ENCODE assay signal across 14 cellular contexts in the genomic region with DNA sequence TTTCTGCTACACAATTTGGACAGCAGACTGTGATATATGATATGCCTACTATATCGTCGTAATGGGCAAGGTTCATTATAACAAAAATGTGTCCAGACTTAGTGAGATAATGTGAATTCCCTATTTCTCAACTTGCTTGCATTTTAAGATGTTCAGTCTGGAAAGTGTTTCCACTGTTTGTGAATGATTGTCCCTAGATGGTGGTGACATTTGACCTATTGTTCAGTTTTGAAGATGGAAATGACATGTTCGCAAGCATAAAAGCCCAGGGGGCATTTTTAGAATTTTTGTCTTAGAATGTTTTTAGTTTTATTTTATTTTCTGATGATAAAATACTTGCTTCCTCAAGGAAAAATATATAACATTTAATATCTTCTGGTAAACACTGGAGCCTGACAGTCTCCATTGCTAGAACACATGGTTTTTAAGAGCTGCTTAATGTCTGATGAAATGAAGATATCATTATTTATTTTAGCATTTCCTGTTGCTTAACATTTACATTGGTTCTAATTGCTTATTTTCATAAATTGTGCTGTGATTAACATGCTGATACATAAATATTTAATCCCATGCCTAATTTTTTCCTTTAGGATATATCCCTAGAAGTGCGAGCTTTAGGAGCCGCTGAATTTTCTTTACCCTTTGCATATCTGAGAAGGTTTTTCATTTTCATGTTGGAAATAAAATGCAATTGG. TPM values are rescaled to one million over a fixed set of nuclear protein-coding genes. Genes with fewer than 3 reads are reported as not detected.
DNase-seq lines count a peak whose midpoint lies in the region; ATAC-seq and TF ChIP-seq lines count a peak whose summit lies in the region.
"Had no signal": no experiment of that assay in that cellular context is flagged by ENCODE, and none has a peak within 500 bp of the region (broad histone marks: within the 10 kb centered on the region; RNA-seq: fewer than 3 reads in every experiment).

No MANE protein-coding gene starts in this region.

- no peak for TF ChIP-seq CTCF in RWPE2 (IDR thresholded peaks at IDR 0.05; ENCODE audit: poor library complexity, severe bottlenecking)
- TF ChIP-seq CTCF in endothelial cell (IDR thresholded peaks at IDR 0.05; ENCODE audit: unreplicated experiment): no peak
- TF ChIP-seq CTCF in right lobe of liver (IDR thresholded peaks at IDR 0.05): no peak

- H3K36me3 Mint-ChIP-seq in endothelial cell (ENCODE audit: low read depth, unreplicated experiment): no peaks in the 10 kb centered on the region

- peaks cover 5% of the 10 kb centered on the region; the same call in 1 of the 2 replicates for H3K36me3 ChIP-seq in RWPE2 (ENCODE audit: low read depth)
- H3K36me3 ChIP-seq in right lobe of liver: no peaks in the 10 kb centered on the region

- no peaks in the 10 kb centered on the region for H3K9me3 Mint-ChIP-seq in endothelial cell (ENCODE audit: unreplicated experiment)
- H3K9me3 Mint-ChIP-seq: activated T-helper 1 cell treated with anti-CD3 and anti-CD28 coated beads, Interleukin-12 subunit alpha, Interleukin-12 subunit beta, Interleukin-2, Interleukin-4 antibody, amounts not matched to agents 30 ng/mL and 10 ng/mL and 1 ng/mL, durations not matched to agents 14 hours and 24 hours and 36 hours had no signal

- TF ChIP-seq POLR2A in right lobe of liver (IDR thresholded peaks at IDR 0.05): no peak

- no peaks in the 10 kb centered on the region for H3K27me3 Mint-ChIP-seq in endothelial cell (ENCODE audit: unreplicated experiment)

- no peak overlapping the region for H3K4me3 Mint-ChIP-seq in endothelial cell (ENCODE audit: unreplicated experiment)
- H3K4me3 Mint-ChIP-seq: activated T-helper 1 cell treated with anti-CD3 and anti-CD28 coated beads, Interleukin-12 subunit alpha, Interleukin-12 subunit beta, Interleukin-2, Interleukin-4 antibody, amounts not matched to agents 30 ng/mL and 10 ng/mL and 1 ng/mL, durations not matched to agents 14 hours and 24 hours and 36 hours had no signal

- H3K4me3 ChIP-seq in RWPE2 (ENCODE audit: severe bottlenecking) (no peak overlapping the region), right lobe of liver (no peak overlapping the region)
- H3K4me3 ChIP-seq: mucosa of descending colon had no signal

- ATAC-seq in RWPE2 (ENCODE audit: low read depth): no peak
- ATAC-seq in right lobe of liver: peak in 3 of 4 donors; percentile 9 to 59 (median 30)
- no peak for ATAC-seq in HG02588 (IDR thresholded peaks at IDR 0.05; ENCODE audit: unreplicated experiment)
- ATAC-seq: activated CD4-positive, CD25-positive, alpha-beta regulatory T cell treated with anti-CD3 and anti-CD28 coated beads, Interleukin-2, amount 50 U/mL, for 24 hours; mucosa of descending colon had no signal

- peaks cover 33% of the 10 kb centered on the region for H3K4me1 ChIP-seq in RWPE2 (ENCODE audit: insufficient read depth, poor library complexity, severe bottlenecking)
- H3K4me1 ChIP-seq in right lobe of liver: peaks cover 0 to 61% (median 28%) of the 10 kb centered on the region in 4 donors

- H3K9me3 ChIP-seq in RWPE2 (ENCODE audit: severe bottlenecking): no peaks in the 10 kb centered on the region
- no peaks in the 10 kb centered on the region for H3K9me3 ChIP-seq in right lobe of liver
- H3K9me3 ChIP-seq: mucosa of descending colon had no signal

- H3K27me3 ChIP-seq in RWPE2 (ENCODE audit: insufficient read depth, poor library complexity, severe bottlenecking) (no peaks in the 10 kb centered on the region), right lobe of liver (no peaks in the 10 kb centered on the region)

- 50% methylated on average over 5 of the region's 5 CpGs for WGBS in right lobe of liver (ENCODE audit: insufficient coverage, low coverage, low lambda C conversion rate, missing lambda C conversion rate)

- intact Hi-C loops in right lobe of liver (cut with DNase I): no loop called here

- H3K27ac ChIP-seq in RWPE2 (ENCODE audit: poor library complexity, severe bottlenecking) (peak overlapping the region; percentile 9), right lobe of liver (peak overlapping the region in 2 of 3 donors; percentile 21 to 39)

- H3K27ac Mint-ChIP-seq in endothelial cell (ENCODE audit: unreplicated experiment): peak overlapping the region; percentile 57
- H3K27ac Mint-ChIP-seq: activated T-helper 1 cell treated with anti-CD3 and anti-CD28 coated beads, Interleukin-12 subunit alpha, Interleukin-12 subunit beta, Interleukin-2, Interleukin-4 antibody, amounts not matched to agents 30 ng/mL and 10 ng/mL and 1 ng/mL, durations not matched to agents 14 hours and 24 hours and 36 hours had no signal

- DNase-seq in RWPE2 (ENCODE audit: low spot score): no peak
- no peak for DNase-seq in endothelial cell (ENCODE audit: low spot score)
- no peak for DNase-seq in right lobe of liver
- DNase-seq in superior temporal gyrus (ENCODE audit: extremely low spot score): peak; percentile 46
- no peak for DNase-seq in GM03348 (ENCODE audit: low spot score)
- DNase-seq in activated CD4-positive, alpha-beta T cell treated with anti-CD3 and anti-CD28 coated beads for 1 hour: no peak
- DNase-seq in AG08395 (ENCODE audit: low spot score): no peak
- DNase-seq: central memory CD4-positive, alpha-beta T cell; GOT3; mucosa of descending colon; small intestine had no signal

- H3K4me1 Mint-ChIP-seq in endothelial cell (ENCODE audit: unreplicated experiment): peaks cover 44% of the 10 kb centered on the region

RNA-seq across cellular contexts. Expression of a gene that starts 27.1 kb away (rescaled TPM):
- total RNA-seq in endothelial cell (ENCODE audit: unreplicated experiment): 137 TPM
- total RNA-seq in right lobe of liver: 100 to 1,000 TPM in 3 of 6 experiments, 10 to 100 TPM in 3; 30.3 to 135 (median 81.5) TPM

Comparison
In these comparisons a context has a peak if more than half of its experiments do, and no peak if none do; other contexts are left out.
1. ATAC-seq: peak in right lobe of liver (3 of 4); none in RWPE2 (single experiment) and HG02588 (single experiment).